17 cellular contexts compared by ENCODE assay signal in genomic region chr5:16345454-16345853, GRCh38.
DNase-seq lines count a peak whose midpoint lies in the region; ATAC-seq and TF ChIP-seq lines count a peak whose summit lies in the region.
"Had no signal": no experiment of that assay in that cellular context is flagged by ENCODE, and none has a peak within 500 bp of the region (broad histone marks: within the 10 kb centered on the region; RNA-seq: fewer than 3 reads in every experiment).

No MANE protein-coding gene starts in this region.

- intact Hi-C loops in left ventricle myocardium superior (cut with micrococcal nuclease), result no loop called here
- intact Hi-C loops in Right ventricle myocardium superior (cut with DNase I), result no loop called here

- peak; percentile 40 for ATAC-seq in left ventricle myocardium superior
- ATAC-seq in Right ventricle myocardium superior (ENCODE audit: poor library complexity), result no peak
- no peak for ATAC-seq in HG02678 (IDR thresholded peaks at IDR 0.05; ENCODE audit: unreplicated experiment)
- no peak for ATAC-seq in T-helper 17 cell

- 100% methylated on average over 1 of the region's 1 CpG; no CpG with 5 or more reads in 1 of the 2 experiments for WGBS in endodermal cell (ENCODE audit: insufficient coverage in 1 of 2, insufficient read length in 1 of 2), 2 experiments

- no peaks in the 10 kb centered on the region for H3K36me3 ChIP-seq in endodermal cell (ENCODE audit: control insufficient read depth, insufficient read depth, low read length)
- H3K36me3 ChIP-seq in HAP-1 (replicated peaks), result no peaks in the 10 kb centered on the region
- H3K36me3 ChIP-seq: brain microvascular endothelial cell, SJCRH30 had no signal

- in situ Hi-C loops in HAP-1 (cut with MboI; ENCODE audit: low sequenced_read_pairs), result no loop called here

- peak; percentile 65 for TF ChIP-seq CTCF in endodermal cell (conservative IDR thresholded peaks at IDR 0.05)

- H3K4me3 Mint-ChIP-seq in endodermal cell (no peak overlapping the region), T-helper 17 cell (no peak overlapping the region)
- H3K4me3 Mint-ChIP-seq: immature natural killer cell, mesothelial cell of epicardium had no signal

- no peak for DNase-seq in left ventricle myocardium superior
- DNase-seq in Right ventricle myocardium superior, result no peak
- peak; percentile 21 for DNase-seq in M059J (ENCODE audit: low read depth)
- DNase-seq in endodermal cell, result no peak
- DNase-seq in HAP-1 (ENCODE audit: low spot score in 2 of 2), result no peak
- DNase-seq in NCI-H1417 treated with DMSO at 0.1 percent for 48 hours (lab: John Stamatoyannopoulos, UW), result no peak
- DNase-seq in T-helper 17 cell, result no peak
- DNase-seq: brain microvascular endothelial cell; effector CD4-positive, alpha-beta T cell; immature natural killer cell; KBM-7; NCI-H1436 treated with DMSO at 0.1 percent for 48 hours; SJCRH30; stimulated activated CD4-positive, alpha-beta T cell treated with anti-CD3 and anti-CD28 coated beads, Interleukin-12 subunit alpha, Interleukin-12 subunit beta, amount 100 ng/mL, for 4 hours; substantia nigra had no signal

- H3K36me3 Mint-ChIP-seq in endodermal cell (ENCODE audit: low read depth) (no peaks in the 10 kb centered on the region), T-helper 17 cell (ENCODE audit: low read depth) (no peaks in the 10 kb centered on the region)
- H3K36me3 Mint-ChIP-seq: immature natural killer cell, mesothelial cell of epicardium had no signal

- H3K4me1 ChIP-seq in endodermal cell (ENCODE audit: control insufficient read depth, insufficient read depth, low read length), result peaks cover 12% of the 10 kb centered on the region
- no peaks in the 10 kb centered on the region for H3K4me1 ChIP-seq in HAP-1
- H3K4me1 ChIP-seq: SJCRH30 had no signal

- peaks cover 7% of the 10 kb centered on the region for H3K9me3 ChIP-seq in endodermal cell (ENCODE audit: control insufficient read depth, low read length)
- H3K9me3 ChIP-seq in HAP-1, result no peaks in the 10 kb centered on the region; the same call in 1 of the 2 replicates
- H3K9me3 ChIP-seq in T-helper 17 cell (ENCODE audit: control insufficient read depth, low read length, poor library complexity, severe bottlenecking), result no peaks in the 10 kb centered on the region
- H3K9me3 ChIP-seq: SJCRH30 had no signal

- peaks cover 8% of the 10 kb centered on the region for H3K9me3 Mint-ChIP-seq in endodermal cell

- peak overlapping the region; percentile 67 for H3K27ac Mint-ChIP-seq in endodermal cell
- H3K27ac Mint-ChIP-seq in T-helper 17 cell, result no peak overlapping the region
- H3K27ac Mint-ChIP-seq: immature natural killer cell, mesothelial cell of epicardium had no signal

- H3K4me3 ChIP-seq in endodermal cell (ENCODE audit: low read length) (no peak overlapping the region), HAP-1 (no peak overlapping the region)
- H3K4me3 ChIP-seq: SJCRH30 had no signal

- H3K27ac ChIP-seq in endodermal cell (ENCODE audit: low read depth, low read length), result no peak overlapping the region
- H3K27ac ChIP-seq: brain microvascular endothelial cell, SJCRH30 had no signal

- H3K27me3 Mint-ChIP-seq in endodermal cell (ENCODE audit: insufficient read depth) (no peaks in the 10 kb centered on the region), T-helper 17 cell (peaks cover 5% of the 10 kb centered on the region)

- H3K4me1 Mint-ChIP-seq in endodermal cell (peaks cover 48% of the 10 kb centered on the region), T-helper 17 cell (no peaks in the 10 kb centered on the region)
- H3K4me1 Mint-ChIP-seq: immature natural killer cell, mesothelial cell of epicardium had no signal

- H3K27me3 ChIP-seq in endodermal cell (ENCODE audit: control insufficient read depth, insufficient read depth, low read length, poor library complexity, severe bottlenecking) (no peaks in the 10 kb centered on the region), HAP-1 (ENCODE audit: low read depth) (no peaks in the 10 kb centered on the region)
- H3K27me3 ChIP-seq: brain microvascular endothelial cell, SJCRH30 had no signal

- H3K9ac ChIP-seq in endodermal cell (ENCODE audit: extremely low read depth, low read length, poor library complexity, severe bottlenecking), result no peak overlapping the region
